8 cellular contexts compared by ENCODE assay signal in genomic region chr15:64380130-64380870, GRCh38. TPM values are rescaled to one million over a fixed set of nuclear protein-coding genes. Genes with fewer than 3 reads are reported as not detected.
A peak's percentile ranks its signal among the peaks of the same experiment; 100 is the strongest.
DNase-seq lines count a peak whose midpoint lies in the region; ATAC-seq, FAIRE-seq and TF ChIP-seq lines count a peak whose summit lies in the region.
"Not testable (repeated sequence)": the region's sequence is repeated elsewhere in the genome, so short reads cannot be mapped to it uniquely, and the experiment has no call there.

No MANE protein-coding gene starts in this region.

- H3F3A ChIP-seq in GM23248 (ENCODE audit: insufficient read depth), result not testable (repeated sequence)

- not testable (repeated sequence) for H3K27ac Mint-ChIP-seq in WTC11

- FAIRE-seq in GM12878 (lab: Jason Lieb, UNC), result not testable (repeated sequence)

- H4K5ac ChIP-seq in mesendoderm (ENCODE audit: low read length), result not testable (repeated sequence)

- POLR2A ChIA-PET in WTC11 (lab: Charles Lee) (interaction anchor here (0.6 to 0.7 kb wide), 2 partner anchors 10 to 110 kb away, joined by 3 to 4 read pairs; no protein-coding TSS in a partner anchor), GM12878 (lab: Charles Lee) (interaction anchor here (0.6 kb wide), 1 partner anchor 216 kb away, joined by 3 read pairs; no protein-coding TSS in a partner anchor)

- H3K36me3 Mint-ChIP-seq in WTC11, result peaks cover 13% of the 10 kb centered on the region

- peaks cover 11% of the 10 kb centered on the region for H3K4me1 ChIP-seq in ACC112 (ENCODE audit: control insufficient read depth, insufficient read depth, low read length, unreplicated experiment)
- not testable (repeated sequence) for H3K4me1 ChIP-seq in GM23248 (ENCODE audit: insufficient read depth); GM12878 (ENCODE audit: control insufficient read depth, insufficient read depth, low read length); fibroblast of lung (ENCODE audit: control insufficient read depth, extremely low read depth, insufficient read depth, low read length); mesendoderm (ENCODE audit: control insufficient read depth, low read depth, low read length); gastrocnemius medialis

- peak overlapping the region; percentile 64 for H3K4me2 ChIP-seq in GM23248 (ENCODE audit: unreplicated experiment)
- H3K4me2 ChIP-seq in GM12878 (ENCODE audit: control insufficient read depth, insufficient read depth), result peak overlapping the region; percentile 85
- peak overlapping the region; percentile 57 for H3K4me2 ChIP-seq in fibroblast of lung (ENCODE audit: extremely low read depth, insufficient read depth, low read length)
- H3K4me2 ChIP-seq in mesendoderm (ENCODE audit: low read length), result peak overlapping the region; percentile 96

- not testable (repeated sequence) for TF ChIP-seq EP300 in GM12878 (IDR thresholded peaks at IDR 0.05; ENCODE audit: borderline replicate concordance in 1 of 2, control insufficient read depth in 1 of 2, low read depth in 2 of 2, low read length in 2 of 2)

- peak overlapping the region; percentile 86 for H3K56ac ChIP-seq in mesendoderm (ENCODE audit: low read length)

- WGBS in GM23248 (ENCODE audit: low coverage in 1 of 2, low lambda C conversion rate in 2 of 2, missing lambda C conversion rate in 2 of 2), 2 experiments, result 45 to 49% methylated on average over 11 of the region's 11 CpGs
- 35% methylated on average over 11 of the region's 11 CpGs for WGBS in GM12878 (ENCODE audit: insufficient coverage, insufficient replicate concordance, low lambda C conversion rate, missing lambda C conversion rate)
- no CpG with 5 or more reads among the region's 11 CpGs for WGBS in mesendoderm (ENCODE audit: extremely low coverage, insufficient coverage, low lambda C conversion rate)

- not testable (repeated sequence) for H2BK5ac ChIP-seq in mesendoderm (ENCODE audit: low read length)

- not testable (repeated sequence) for TF ChIP-seq RAD21 in GM12878 (IDR thresholded peaks at IDR 0.05; ENCODE audit: insufficient read depth, low read depth, low read length)

- not testable (repeated sequence) for H3K79me1 ChIP-seq in mesendoderm (ENCODE audit: low read length)

- intact Hi-C loops in GM12878 (cut with micrococcal nuclease; ENCODE audit: unreplicated experiment), result loop anchor here (10.0 kb wide), 2 partner anchors 165 to 285 kb away; partner anchors contain the start of genes CIAO2A and SNX1
- intact Hi-C loops in gastrocnemius medialis (cut with DNase I; ENCODE audit: low total_unique reads), result loop anchor here (5.0 kb wide), 1 partner anchor 218 kb away; the partner anchor contains the start of gene PPIB

- RAD21 ChIA-PET in GM12878 (lab: Charles Lee; ENCODE audit: unreplicated experiment), result interaction anchor here (0.6 kb wide), 1 partner anchor 311 kb away, joined by 3 read pairs; no protein-coding TSS in a partner anchor

- TF ChIP-seq POLR2A in NB4 (IDR thresholded peaks at IDR 0.05; ENCODE audit: extremely low read depth, insufficient read length); GM12878 (IDR thresholded peaks at IDR 0.05; ENCODE audit: low read depth, low read length); gastrocnemius medialis (IDR thresholded peaks at IDR 0.05): not testable (repeated sequence)

- peak overlapping the region; percentile 39 for H4K8ac ChIP-seq in mesendoderm (ENCODE audit: low read depth, low read length)

- H3K9ac ChIP-seq in GM23248 (peak overlapping the region; percentile 72), GM12878 (ENCODE audit: control insufficient read depth, insufficient read depth, low read length) (peak overlapping the region; percentile 85), mesendoderm (ENCODE audit: low read length) (peak overlapping the region; percentile 86)
- H3K9ac ChIP-seq in fibroblast of lung (ENCODE audit: insufficient read depth, low read length), result not testable (repeated sequence)

- in situ Hi-C loops in GM23248 (cut with MboI); GM12878 (cut with MboI); gastrocnemius medialis (cut with MboI; ENCODE audit: low sequenced_read_pairs in 4 of 4): not testable (repeated sequence)

- SMC1A ChIA-PET in GM12878 (lab: Charles Lee; ENCODE audit: uncharacterized antibody, unreplicated experiment), result interaction anchor here (0.7 to 1.7 kb wide), 6 partner anchors 7 to 147 kb away, joined by 3 to 5 read pairs (median 4); partner anchors contain the start of gene TRIP4

- not testable (repeated sequence) for H2AK5ac ChIP-seq in mesendoderm (ENCODE audit: low read length)

- CTCF ChIA-PET in WTC11 (lab: Charles Lee) (interaction anchor here (0.5 to 1.3 kb wide), 3 partner anchors 21 to 227 kb away, joined by 3 read pairs; no protein-coding TSS in a partner anchor), GM12878 (lab: Yijun Ruan, JAX) (interaction anchor here (0.6 to 1.3 kb wide), 4 partner anchors 83 to 348 kb away, joined by 3 to 4 read pairs (median 3); no protein-coding TSS in a partner anchor)

- H2AFZ ChIP-seq in ACC112 (ENCODE audit: low read length, unreplicated experiment); GM12878 (ENCODE audit: control insufficient read depth, low read depth, low read length): not testable (repeated sequence)
- peak overlapping the region; percentile 97 for H2AFZ ChIP-seq in GM23248
- peak overlapping the region; percentile 48 for H2AFZ ChIP-seq in fibroblast of lung (ENCODE audit: low read length)

- H3K4me3 ChIP-seq in ACC112 (ENCODE audit: low read depth, low read length) (peak overlapping the region; percentile 85), GM23248 (peak overlapping the region; percentile 71), NB4 (ENCODE audit: low read depth, low read length) (peak overlapping the region; percentile 92), GM12878 (peak overlapping the region; percentile 80), fibroblast of lung (replicated peaks in 1 of 4; ENCODE audit: control extremely low read depth in 1 of 4, insufficient read depth in 1 of 4, low read depth in 3 of 4, low read length in 4 of 4) (peak overlapping the region; percentile 55 to 67 (median 60)), mesendoderm (ENCODE audit: low read length) (peak overlapping the region; percentile 63), gastrocnemius medialis (peak overlapping the region in 3 of 4 donors; percentile 59 to 74 (median 63))

- not testable (repeated sequence) for H3K36me3 ChIP-seq in ACC112 (ENCODE audit: insufficient read depth, low read length); GM23248 (ENCODE audit: low read depth); GM12878 (ENCODE audit: control insufficient read depth in 2 of 2, insufficient read depth in 2 of 2, low read length in 1 of 2); fibroblast of lung (ENCODE audit: control insufficient read depth, insufficient read depth, low read length); mesendoderm (ENCODE audit: control insufficient read depth, insufficient read depth, low read length); gastrocnemius medialis

- H3K27me3 Mint-ChIP-seq in WTC11 (ENCODE audit: low read depth), result peaks cover 57% of the 10 kb centered on the region

- not testable (repeated sequence) for H2BK15ac ChIP-seq in mesendoderm (replicated peaks; ENCODE audit: low read depth)

- not testable (repeated sequence) for BruUV-seq in GM12878 (replicated peaks; lab: Mats Ljungman, UMichigan)

- H4K20me1 ChIP-seq in GM23248 (ENCODE audit: insufficient read depth); GM12878 (ENCODE audit: control insufficient read depth, insufficient read depth); fibroblast of lung (ENCODE audit: control insufficient read depth, extremely low read depth, insufficient read depth, low read length): not testable (repeated sequence)

- H3K4ac ChIP-seq in mesendoderm (ENCODE audit: low read depth, low read length), result peak overlapping the region; percentile 45

- H3K23ac ChIP-seq in mesendoderm (ENCODE audit: low read length), result peak overlapping the region; percentile 85

- H3K4me1 Mint-ChIP-seq in WTC11, result peaks cover 11% of the 10 kb centered on the region

- H3K4me3 Mint-ChIP-seq in WTC11, result peak overlapping the region; percentile 88

- H3K9me2 ChIP-seq in GM23248 (ENCODE audit: insufficient read depth), result not testable (repeated sequence)

- H3K27ac ChIP-seq in ACC112 (ENCODE audit: low read depth, low read length); GM23248; mesendoderm (ENCODE audit: low read depth, low read length); gastrocnemius medialis: not testable (repeated sequence)
- H3K27ac ChIP-seq in GM12878 (ENCODE audit: control insufficient read depth, insufficient read depth) (peak overlapping the region; percentile 80), fibroblast of lung (ENCODE audit: insufficient read depth, low read length) (peak overlapping the region; percentile 55)

- not testable (repeated sequence) for H3K9me3 ChIP-seq in GM23248 (ENCODE audit: low read depth); GM12878 (replicated peaks; ENCODE audit: control insufficient read depth, insufficient read depth, low read length); fibroblast of lung (ENCODE audit: control insufficient read depth, insufficient read depth, low read depth, low read length); gastrocnemius medialis

- not testable (repeated sequence) for DNase-seq in GM23248; WTC11 (ENCODE audit: low spot score); GM12878 (ENCODE audit: low read depth, low spot score); fibroblast of lung (ENCODE audit: low read depth in 2 of 2); gastrocnemius medialis
- peak; percentile 25 for DNase-seq in NB4 (ENCODE audit: low read depth)
- DNase-seq in mesendoderm, result peak; percentile 13

- H3K18ac ChIP-seq in mesendoderm (ENCODE audit: low read length), result peak overlapping the region; percentile 7

- not testable (repeated sequence) for H2BK120ac ChIP-seq in mesendoderm (ENCODE audit: low read depth, low read length)

- H3K27me3 ChIP-seq in ACC112 (ENCODE audit: insufficient read depth, low read length); GM23248 (replicated peaks; ENCODE audit: insufficient read depth); GM12878 (replicated peaks in 1 of 2; ENCODE audit: control insufficient read depth in 2 of 2, insufficient read depth in 2 of 2, low read length in 1 of 2); fibroblast of lung (ENCODE audit: control insufficient read depth, insufficient read depth, low read length); mesendoderm (ENCODE audit: insufficient read depth, low read length, poor library complexity); gastrocnemius medialis: not testable (repeated sequence)

- H3K79me2 ChIP-seq in ACC112 (ENCODE audit: control insufficient read depth, insufficient read depth, low read length, unreplicated experiment), result peaks cover 17% of the 10 kb centered on the region
- H3K79me2 ChIP-seq in GM23248 (ENCODE audit: insufficient read depth), result peaks cover 18% of the 10 kb centered on the region; the same call in 1 of the 2 replicates
- H3K79me2 ChIP-seq in GM12878 (ENCODE audit: control insufficient read depth, insufficient read depth, low read length), result peaks cover 24% of the 10 kb centered on the region
- peaks cover 19% of the 10 kb centered on the region for H3K79me2 ChIP-seq in fibroblast of lung (ENCODE audit: control insufficient read depth, insufficient read depth, low read length)
- peaks cover 10% of the 10 kb centered on the region for H3K79me2 ChIP-seq in mesendoderm (ENCODE audit: control insufficient read depth, insufficient read depth, low read length)

- not testable (repeated sequence) for ATAC-seq in WTC11, gastrocnemius medialis
- peak; percentile 4 for ATAC-seq in GM12878

- H3K9me3 Mint-ChIP-seq in WTC11, result not testable (repeated sequence)

- not testable (repeated sequence) for TF ChIP-seq CTCF in NB4 (IDR thresholded peaks at IDR 0.05; ENCODE audit: low read depth, low read length); WTC11 (IDR thresholded peaks at IDR 0.05); GM12878 (IDR thresholded peaks at IDR 0.05 in 2 of 3, conservative IDR thresholded peaks at IDR 0.05 in 1 of 3; ENCODE audit: control insufficient read depth in 2 of 3, extremely low read depth in 1 of 3, insufficient read depth in 1 of 3, low read depth in 3 of 3, low read length in 3 of 3); fibroblast of lung (conservative IDR thresholded peaks at IDR 0.05 in 1 of 2, IDR thresholded peaks at IDR 0.05 in 1 of 2; ENCODE audit: low read depth in 1 of 2, low read length in 2 of 2); gastrocnemius medialis (IDR thresholded peaks at IDR 0.05 in 4 of 5, conservative IDR thresholded peaks at IDR 0.05 in 1 of 5)

RNA-seq across cellular contexts. Expression of gene PCLAF, which starts 0.9 kb away (rescaled TPM):
- 16.0 and 21.2 TPM in 2 replicates for total RNA-seq in GM23248 (2014; rRNA removed; shearing (Covaris generic))
- 43.2 and 44.5 TPM in 2 replicates for polyA plus RNA-seq in GM23248 (2016; fragmentation: Nextera tagmentation; extraction: Ambion mirVana)
- total RNA-seq in WTC11 (2021), result 27.2 to 41.6 TPM (median 41.5 TPM) in 3 replicates
- total RNA-seq in GM12878 (2013; cell fraction: nucleolus; rRNA removed), result 22.6 and 34.6 TPM in 2 replicates
- 171 and 200 TPM in 2 replicates for total RNA-seq in GM12878 (2014; rRNA removed)
- total RNA-seq in GM12878 (2014; rRNA removed; fragmentation: Illumina TruSeq; extraction: Trizol), result 79.0 and 80.1 TPM in 2 replicates
- total RNA-seq in GM12878 (2021), result 88.6 and 90.6 TPM in 2 replicates
- 70.2 TPM for polyA plus RNA-seq in GM12878 (2011; ENCODE audit: low read depth)
- 368 and 467 TPM in 2 replicates for polyA plus RNA-seq in GM12878 (2011; rRNA removed)
- 106 and 146 TPM in 2 replicates for polyA plus RNA-seq in GM12878 (2011; cell fraction: cytosol; rRNA removed)
- 98.0 and 107 TPM in 2 replicates for polyA plus RNA-seq in GM12878 (2011; cell fraction: nucleus; rRNA removed)
- polyA plus RNA-seq in GM12878 (2012), result 112 and 155 TPM in 2 replicates
- polyA plus RNA-seq in GM12878 (2014; fragmentation: Illumina TruSeq; extraction: Trizol), result 293 and 408 TPM in 2 replicates
- 100 to 1,000 TPM; 508 to 627 TPM for polyA plus RNA-seq in GM12878 (2014; fragmentation: Nextera tagmentation; extraction: Ambion mirVana)
- polyA plus RNA-seq in GM12878 (2014; rRNA removed), result 283 and 318 TPM in 2 replicates
- 100 to 1,000 TPM; 376 to 393 TPM for polyA plus RNA-seq in GM12878 (2016; fragmentation: Nextera tagmentation; extraction: Ambion mirVana)
- polyA minus RNA-seq in GM12878 (2011; rRNA and poly(A)+ RNA removed), result 75.5 and 84.5 TPM in 2 replicates
- polyA minus RNA-seq in GM12878 (2011; cell fraction: cytosol; rRNA and poly(A)+ RNA removed), result 13.6 and 24.7 TPM in 2 replicates
- 20.6 and 34.7 TPM in 2 replicates for polyA minus RNA-seq in GM12878 (2011; cell fraction: nucleus; rRNA and poly(A)+ RNA removed)
- total RNA-seq in fibroblast of lung, result 4.1 and 53.2 TPM in 2 replicates
- 70.6 and 180 TPM in 2 replicates for polyA plus RNA-seq in fibroblast of lung
- 43.1 and 115 TPM in 2 replicates for polyA plus RNA-seq in fibroblast of lung (2012)
- 57.7 and 83.7 TPM in 2 replicates for polyA minus RNA-seq in fibroblast of lung (ENCODE audit: low replicate concordance)
- polyA plus RNA-seq in mesendoderm (2013, experiment 1 of 2), result 98.7 TPM
- polyA plus RNA-seq in mesendoderm (2013, experiment 2 of 2), result 102 TPM
- 1 to 10 TPM in 1 of 4 donors, not detected in 3; 1.6 TPM for total RNA-seq in gastrocnemius medialis

RNA-seq across cellular contexts. Expression of gene TRIP4, which starts 7.3 kb away (rescaled TPM):
- total RNA-seq in GM23248 (2014; rRNA removed; shearing (Covaris generic)), result 6.9 and 9.0 TPM in 2 replicates
- polyA plus RNA-seq in GM23248 (2016; fragmentation: Nextera tagmentation; extraction: Ambion mirVana) (32.9 and 33.5 TPM in 2 replicates), GM12878 (2011; rRNA removed) (20.0 and 28.2 TPM in 2 replicates), GM12878 (2014; fragmentation: Illumina TruSeq; extraction: Trizol) (22.7 and 26.0 TPM in 2 replicates), GM12878 (2014; fragmentation: Nextera tagmentation; extraction: Ambion mirVana) (10 to 100 TPM; 20.0 to 23.8 TPM), GM12878 (2014; rRNA removed) (12.0 and 15.2 TPM in 2 replicates), GM12878 (2016; fragmentation: Nextera tagmentation; extraction: Ambion mirVana) (10 to 100 TPM; 24.1 to 24.5 TPM), fibroblast of lung (25.5 and 30.2 TPM in 2 replicates)
- total RNA-seq in WTC11 (2021) (12.9 to 15.7 TPM (median 15.4 TPM) in 3 replicates), GM12878 (2014; rRNA removed) (5.9 and 6.4 TPM in 2 replicates), GM12878 (2014; rRNA removed; fragmentation: Illumina TruSeq; extraction: Trizol) (11.8 and 12.4 TPM in 2 replicates), GM12878 (2021) (17.0 and 19.1 TPM in 2 replicates), fibroblast of lung (9.5 and 13.9 TPM in 2 replicates), gastrocnemius medialis (1 to 10 TPM; 1.9 to 5.3 (median 3.4) TPM)
- total RNA-seq in GM12878 (2013; cell fraction: nucleolus; rRNA removed), result 18.7 and 22.6 TPM in 2 replicates
- 14.1 TPM for polyA plus RNA-seq in GM12878 (2011; ENCODE audit: low read depth)
- polyA plus RNA-seq in GM12878 (2011; cell fraction: cytosol; rRNA removed), result 10.3 and 10.9 TPM in 2 replicates
- polyA plus RNA-seq in GM12878 (2011; cell fraction: nucleus; rRNA removed), result 11.2 and 12.7 TPM in 2 replicates
- 15.0 and 18.2 TPM in 2 replicates for polyA plus RNA-seq in GM12878 (2012)
- polyA minus RNA-seq in GM12878 (2011; rRNA and poly(A)+ RNA removed), result 14.0 and 15.4 TPM in 2 replicates
- polyA minus RNA-seq in GM12878 (2011; cell fraction: cytosol; rRNA and poly(A)+ RNA removed), result 5.5 and 7.8 TPM in 2 replicates
- polyA minus RNA-seq in GM12878 (2011; cell fraction: nucleus; rRNA and poly(A)+ RNA removed), result 8.8 and 27.6 TPM in 2 replicates
- polyA plus RNA-seq in fibroblast of lung (2012), result 23.2 and 24.6 TPM in 2 replicates
- 2.5 and 16.2 TPM in 2 replicates for polyA minus RNA-seq in fibroblast of lung (ENCODE audit: low replicate concordance)
- 31.0 TPM for polyA plus RNA-seq in mesendoderm (2013, experiment 1 of 2)
- 30.8 TPM for polyA plus RNA-seq in mesendoderm (2013, experiment 2 of 2)

RNA-seq across cellular contexts. Expression of gene CSNK1G1, which starts 24.3 kb away (rescaled TPM):
- total RNA-seq in GM23248 (2014; rRNA removed; shearing (Covaris generic)), result 14.3 and 17.1 TPM in 2 replicates
- polyA plus RNA-seq in GM23248 (2016; fragmentation: Nextera tagmentation; extraction: Ambion mirVana), result 14.8 and 17.2 TPM in 2 replicates
- 14.9 to 19.3 TPM (median 15.3 TPM) in 3 replicates for total RNA-seq in WTC11 (2021)
- 102 and 112 TPM in 2 replicates for total RNA-seq in GM12878 (2013; cell fraction: nucleolus; rRNA removed)
- total RNA-seq in GM12878 (2014; rRNA removed), result 10.8 and 11.2 TPM in 2 replicates
- total RNA-seq in GM12878 (2014; rRNA removed; fragmentation: Illumina TruSeq; extraction: Trizol), result 18.0 and 18.2 TPM in 2 replicates
- 15.1 and 16.7 TPM in 2 replicates for total RNA-seq in GM12878 (2021)
- 5.5 TPM for polyA plus RNA-seq in GM12878 (2011; ENCODE audit: low read depth)
- 23.4 and 28.9 TPM in 2 replicates for polyA plus RNA-seq in GM12878 (2011; rRNA removed)
- 11.6 and 12.8 TPM in 2 replicates for polyA plus RNA-seq in GM12878 (2011; cell fraction: cytosol; rRNA removed)
- 14.2 and 14.8 TPM in 2 replicates for polyA plus RNA-seq in GM12878 (2011; cell fraction: nucleus; rRNA removed)
- 7.9 and 9.1 TPM in 2 replicates for polyA plus RNA-seq in GM12878 (2012)
- 13.9 and 14.0 TPM in 2 replicates for polyA plus RNA-seq in GM12878 (2014; fragmentation: Illumina TruSeq; extraction: Trizol)
- 1 to 10 TPM; 6.1 to 6.2 TPM for polyA plus RNA-seq in GM12878 (2014; fragmentation: Nextera tagmentation; extraction: Ambion mirVana)
- 8.0 and 8.5 TPM in 2 replicates for polyA plus RNA-seq in GM12878 (2014; rRNA removed)
- polyA plus RNA-seq in GM12878 (2016; fragmentation: Nextera tagmentation; extraction: Ambion mirVana), result 10 to 100 TPM; 19.8 to 21.2 TPM
- polyA minus RNA-seq in GM12878 (2011; rRNA and poly(A)+ RNA removed), result 50.2 and 82.0 TPM in 2 replicates
- polyA minus RNA-seq in GM12878 (2011; cell fraction: cytosol; rRNA and poly(A)+ RNA removed), result 16.1 and 16.8 TPM in 2 replicates
- polyA minus RNA-seq in GM12878 (2011; cell fraction: nucleus; rRNA and poly(A)+ RNA removed), result 20.1 and 32.1 TPM in 2 replicates
- total RNA-seq in fibroblast of lung, result 27.1 and 29.3 TPM in 2 replicates
- polyA plus RNA-seq in fibroblast of lung, result 16.0 and 18.2 TPM in 2 replicates
- polyA plus RNA-seq in fibroblast of lung (2012), result 7.9 and 10.2 TPM in 2 replicates
- 9.3 and 10.4 TPM in 2 replicates for polyA minus RNA-seq in fibroblast of lung (ENCODE audit: low replicate concordance)
- polyA plus RNA-seq in mesendoderm (2013, experiment 1 of 2), result 5.7 TPM
- polyA plus RNA-seq in mesendoderm (2013, experiment 2 of 2), result 6.1 TPM
- 10 to 100 TPM in 1 of 4 donors, 1 to 10 TPM in 3; 5.3 to 26.6 (median 6.5) TPM for total RNA-seq in gastrocnemius medialis
